10 cellular contexts compared by ENCODE assay signal in the genomic region with DNA sequence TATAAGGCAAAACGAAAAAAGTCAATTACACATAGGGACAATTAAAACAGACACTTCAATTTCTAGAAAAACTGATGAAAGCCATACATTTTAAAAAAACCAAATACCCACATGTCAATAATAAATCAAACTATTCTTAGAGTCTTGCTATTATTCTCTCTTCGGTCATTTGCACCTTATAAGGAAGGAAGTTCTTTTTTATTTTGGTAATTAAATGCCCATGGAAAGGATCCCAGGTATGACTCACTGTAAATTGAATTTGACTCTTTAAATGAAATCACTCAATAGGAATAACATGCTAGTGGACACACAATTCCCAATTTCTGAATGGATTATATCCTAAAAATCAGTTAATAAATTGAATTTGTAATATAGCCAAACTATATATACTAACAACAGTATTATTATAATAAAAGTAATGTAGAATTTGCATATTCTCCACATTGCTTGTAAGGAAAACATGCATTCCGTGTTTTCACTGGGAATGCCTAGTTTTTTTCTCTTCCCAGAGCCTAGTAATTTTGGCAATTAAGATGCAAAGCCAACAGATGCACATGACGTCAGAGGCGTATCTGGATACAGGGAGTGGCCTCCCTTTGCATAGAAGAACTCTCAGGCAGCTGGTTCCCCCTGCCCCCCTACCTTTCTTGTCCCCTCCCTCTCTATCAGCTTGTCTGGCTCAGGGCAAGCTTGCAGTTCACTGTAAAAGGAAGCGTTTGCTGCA.
A peak's percentile ranks its signal among the peaks of the same experiment; 100 is the strongest.
DNase-seq lines count a peak whose midpoint lies in the region; ATAC-seq, FAIRE-seq and TF ChIP-seq lines count a peak whose summit lies in the region.
"Had no signal": no experiment of that assay in that cellular context is flagged by ENCODE, and none has a peak within 500 bp of the region (broad histone marks: within the 10 kb centered on the region; RNA-seq: fewer than 3 reads in every experiment).

No MANE protein-coding gene starts in this region.

- no peak for FAIRE-seq in D721Med (lab: Jason Lieb, UNC)
- FAIRE-seq: A204.1 had no signal

- no peak for ATAC-seq in GM19452 (IDR thresholded peaks at IDR 0.05; ENCODE audit: unreplicated experiment)
- ATAC-seq in GM21528 (IDR thresholded peaks at IDR 0.05; ENCODE audit: low FRiP score, unreplicated experiment), result no peak

- DNase-seq in NCI-H2029 (lab: John Stamatoyannopoulos, UW), result peak; percentile 3
- no peak for DNase-seq in NCI-H2029 treated with DMSO at 0.1 percent for 48 hours (lab: John Stamatoyannopoulos, UW)
- peak; percentile 42 for DNase-seq in NCI-H774 (lab: John Stamatoyannopoulos, UW)
- peak; percentile 58 for DNase-seq in globus pallidus (ENCODE audit: low spot score)
- DNase-seq in stromal cell of bone marrow (ENCODE audit: low read depth), result peak; percentile 38
- DNase-seq in D721Med (ENCODE audit: insufficient read length, low spot score), result no peak
- DNase-seq: activated B cell treated with CpG ODN at 0.5 μM for 24 hours had no signal

- no peak for TF ChIP-seq CTCF in D721Med (IDR thresholded peaks at IDR 0.05; ENCODE audit: insufficient read depth, missing control alignments)

Comparison
In these comparisons a context has a peak if more than half of its experiments do, and no peak if none do; other contexts are left out.
1. DNase-seq: peak in NCI-H2029 (single experiment), NCI-H774 (single experiment), globus pallidus (single experiment) and stromal cell of bone marrow (single experiment); none in NCI-H2029 treated with DMSO at 0.1 percent for 48 hours (single experiment) and D721Med (single experiment).